In genomic region chr15:33142708-33143107, GRCh38 we compare ENCODE assay signal across 21 cellular contexts. TPM values are rescaled to one million over a fixed set of nuclear protein-coding genes. Genes with fewer than 3 reads are reported as not detected.
DNase-seq lines count a peak whose midpoint lies in the region; ATAC-seq and TF ChIP-seq lines count a peak whose summit lies in the region.
"Had no signal": no experiment of that assay in that cellular context is flagged by ENCODE, and none has a peak within 500 bp of the region (broad histone marks: within the 10 kb centered on the region; RNA-seq: fewer than 3 reads in every experiment).

No MANE protein-coding gene starts in this region.

- no peaks in the 10 kb centered on the region for H3K9me3 ChIP-seq in gastroesophageal sphincter
- H3K9me3 ChIP-seq: thoracic aorta had no signal

- no peak overlapping the region for H3K27ac ChIP-seq in gastroesophageal sphincter
- H3K27ac ChIP-seq: cardiac muscle cell, thoracic aorta had no signal

- no peaks in the 10 kb centered on the region for H3K27me3 ChIP-seq in gastroesophageal sphincter
- H3K27me3 ChIP-seq: cardiac muscle cell had no signal

- H3K4me3 ChIP-seq in gastroesophageal sphincter, result no peak overlapping the region
- H3K4me3 ChIP-seq: cardiac muscle cell, thoracic aorta had no signal

- no peaks in the 10 kb centered on the region for H3K36me3 ChIP-seq in gastroesophageal sphincter
- H3K36me3 ChIP-seq: cardiac muscle cell, thoracic aorta had no signal

- no peaks in the 10 kb centered on the region for H3K4me1 ChIP-seq in gastroesophageal sphincter

- ATAC-seq in GM19463 (IDR thresholded peaks at IDR 0.05; ENCODE audit: unreplicated experiment) (peak; percentile 90), HG03175 (IDR thresholded peaks at IDR 0.05; ENCODE audit: unreplicated experiment) (peak; percentile 88), HG03095 (IDR thresholded peaks at IDR 0.05; ENCODE audit: unreplicated experiment) (no peak), gastroesophageal sphincter (no peak)
- ATAC-seq: sciatic nerve had no signal

- TF ChIP-seq CTCF in gastroesophageal sphincter (IDR thresholded peaks at IDR 0.05), result no peak

- TF ChIP-seq POLR2A in gastroesophageal sphincter (IDR thresholded peaks at IDR 0.05), result no peak

- WGBS in gastroesophageal sphincter (ENCODE audit: low coverage in 1 of 2), 2 donors, result 92% methylated on average over 2 of the region's 2 CpGs

- DNase-seq in DMS53 (lab: John Stamatoyannopoulos, UW), result peak; percentile 48
- peak; percentile 40 for DNase-seq in glomerular visceral epithelial cell (ENCODE audit: extremely low spot score)
- DNase-seq in globus pallidus (ENCODE audit: low spot score), result no peak
- DNase-seq in effector CD8-positive, alpha-beta T cell (lab: John Stamatoyannopoulos, UW), result no peak
- DNase-seq: activated CD4-positive, alpha-beta T cell treated with anti-CD3 and anti-CD28 coated beads for 4 hours; activated naive CD8-positive, alpha-beta T cell treated with anti-CD3 and anti-CD28 coated beads, Interleukin-2, amount 10 ng/mL, durations not matched to agents 7 days and 5 days; CD4-positive, alpha-beta memory T cell; foreskin melanocyte; H9; IMR-90; NCI-H2081 treated with DMSO at 0.1 percent for 48 hours; NCI-H774; stimulated activated CD4-positive, alpha-beta T cell treated with anti-CD3 and anti-CD28 coated beads, Interleukin-2, amount 100 ng/mL, for 48 hours; stimulated activated CD8-positive, alpha-beta memory T cell treated with anti-CD3 and anti-CD28 coated beads, Interleukin-4, amount 100 ng/mL, for 48 hours had no signal

- TF ChIP-seq EP300 in gastroesophageal sphincter (IDR thresholded peaks at IDR 0.05), result no peak

RNA-seq across cellular contexts. Expression of gene FMN1, which starts 51.8 kb away (rescaled TPM):
- total RNA-seq in gastroesophageal sphincter, result 10 to 100 TPM in 2 of 4 donors, 1 to 10 TPM in 2; 5.1 to 13.3 (median 9.0) TPM

Comparison
In these comparisons a context has a peak if more than half of its experiments do, and no peak if none do; other contexts are left out.
1. DNase-seq: peak in DMS53 (single experiment) and glomerular visceral epithelial cell (single experiment); none in globus pallidus (single experiment) and effector CD8-positive, alpha-beta T cell (single experiment).
2. ATAC-seq: peak in GM19463 (single experiment) and HG03175 (single experiment); none in HG03095 (single experiment) and gastroesophageal sphincter (single experiment).